ENCODE assay signal across 1 cellular context in the genomic region with DNA sequence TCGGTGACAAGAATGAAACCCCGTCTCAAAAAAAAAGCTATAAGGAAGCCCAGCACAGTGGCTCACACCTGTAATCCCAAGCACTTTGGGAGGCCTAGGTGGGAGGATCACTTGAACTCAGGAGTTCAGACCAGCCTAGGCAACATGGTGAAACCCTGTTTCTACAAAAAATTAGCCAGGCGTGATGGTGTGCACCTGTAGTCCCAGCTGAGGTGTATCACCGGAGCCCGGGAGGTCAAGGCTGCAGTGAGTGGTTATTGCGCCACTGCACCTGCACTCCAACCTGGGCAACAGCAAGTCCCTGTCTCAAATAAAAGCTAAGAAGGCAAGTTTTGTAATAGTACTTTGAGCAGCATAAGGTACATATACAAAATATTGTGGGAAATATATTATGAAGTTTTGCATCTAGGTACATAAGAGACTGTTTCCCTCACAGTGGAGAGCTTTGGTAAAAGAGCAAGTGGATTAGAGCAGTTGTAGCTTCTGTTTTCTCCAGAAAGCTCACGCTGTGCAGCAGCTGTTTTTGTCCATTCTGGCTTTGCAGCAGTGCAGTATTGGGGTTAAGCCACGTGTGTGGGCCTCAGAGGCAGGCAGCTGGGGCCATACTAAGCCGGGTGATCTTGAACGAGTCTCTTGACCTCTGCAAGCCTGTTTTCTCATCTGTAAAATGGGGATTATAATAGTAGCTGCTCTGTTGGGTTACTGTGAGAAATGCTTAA.
TF ChIP-seq lines count a peak whose summit lies in the region.

No MANE protein-coding gene starts in this region.

TF ChIP-seq in HepG2, 621 proteins besides CTCF, POLR2A, EP300 and RAD21 (continues in another document):
- no peak for TF ChIP-seq ZBTB8A (CRISPR knock-in tag; IDR thresholded peaks at IDR 0.05; ENCODE audit: borderline replicate concordance, low read depth)
- TF ChIP-seq ZNF331 (CRISPR knock-in tag; IDR thresholded peaks at IDR 0.05) = no peak
- no peak for TF ChIP-seq HHEX (CRISPR knock-in tag; IDR thresholded peaks at IDR 0.05)
- no peak for TF ChIP-seq NCOA1 (CRISPR knock-in tag; IDR thresholded peaks at IDR 0.05)
- TF ChIP-seq, protein P1, sequence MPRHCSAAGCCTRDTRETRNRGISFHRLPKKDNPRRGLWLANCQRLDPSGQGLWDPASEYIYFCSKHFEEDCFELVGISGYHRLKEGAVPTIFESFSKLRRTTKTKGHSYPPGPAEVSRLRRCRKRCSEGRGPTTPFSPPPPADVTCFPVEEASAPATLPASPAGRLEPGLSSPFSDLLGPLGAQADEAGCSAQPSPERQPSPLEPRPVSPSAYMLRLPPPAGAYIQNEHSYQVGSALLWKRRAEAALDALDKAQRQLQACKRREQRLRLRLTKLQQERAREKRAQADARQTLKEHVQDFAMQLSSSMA (CRISPR knock-in tag; IDR thresholded peaks at IDR 0.05) = 0 out of 2 replicates have a peak, but pooled peaks have one; percentile 34
- TF ChIP-seq, protein P2, sequence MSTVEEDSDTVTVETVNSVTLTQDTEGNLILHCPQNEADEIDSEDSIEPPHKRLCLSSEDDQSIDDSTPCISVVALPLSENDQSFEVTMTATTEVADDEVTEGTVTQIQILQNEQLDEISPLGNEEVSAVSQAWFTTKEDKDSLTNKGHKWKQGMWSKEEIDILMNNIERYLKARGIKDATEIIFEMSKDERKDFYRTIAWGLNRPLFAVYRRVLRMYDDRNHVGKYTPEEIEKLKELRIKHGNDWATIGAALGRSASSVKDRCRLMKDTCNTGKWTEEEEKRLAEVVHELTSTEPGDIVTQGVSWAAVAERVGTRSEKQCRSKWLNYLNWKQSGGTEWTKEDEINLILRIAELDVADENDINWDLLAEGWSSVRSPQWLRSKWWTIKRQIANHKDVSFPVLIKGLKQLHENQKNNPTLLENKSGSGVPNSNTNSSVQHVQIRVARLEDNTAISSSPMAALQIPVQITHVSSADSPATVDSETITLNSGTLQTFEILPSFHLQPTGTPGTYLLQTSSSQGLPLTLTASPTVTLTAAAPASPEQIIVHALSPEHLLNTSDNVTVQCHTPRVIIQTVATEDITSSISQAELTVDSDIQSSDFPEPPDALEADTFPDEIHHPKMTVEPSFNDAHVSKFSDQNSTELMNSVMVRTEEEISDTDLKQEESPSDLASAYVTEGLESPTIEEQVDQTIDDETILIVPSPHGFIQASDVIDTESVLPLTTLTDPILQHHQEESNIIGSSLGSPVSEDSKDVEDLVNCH (CRISPR knock-in tag; IDR thresholded peaks at IDR 0.05) = no peak
- no peak for TF ChIP-seq POLR2AphosphoS5 (IDR thresholded peaks at IDR 0.05; ENCODE audit: low read depth, low read length)
- TF ChIP-seq, protein P3, sequence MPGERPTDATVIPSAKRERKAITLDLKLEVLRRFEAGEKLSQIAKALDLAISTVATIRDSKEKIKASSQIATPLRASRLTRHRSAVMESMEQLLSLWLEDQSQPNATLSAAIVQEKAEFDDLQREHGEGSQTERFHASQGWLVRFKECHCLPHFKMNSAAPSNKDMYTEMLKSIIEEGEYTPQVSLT (CRISPR knock-in tag; IDR thresholded peaks at IDR 0.05; ENCODE audit: borderline replicate concordance, low read depth) = no peak
- TF ChIP-seq ISX (CRISPR knock-in tag; conservative IDR thresholded peaks at IDR 0.05) = no peak
- TF ChIP-seq CEBPB (IDR thresholded peaks at IDR 0.05; ENCODE audit: borderline replicate concordance, low read depth, low read length) = peak; percentile 86
- no peak for TF ChIP-seq FIP1L1 (IDR thresholded peaks at IDR 0.05; ENCODE audit: borderline replicate concordance, insufficient read depth, low read depth, low read length)
- TF ChIP-seq, protein P4, sequence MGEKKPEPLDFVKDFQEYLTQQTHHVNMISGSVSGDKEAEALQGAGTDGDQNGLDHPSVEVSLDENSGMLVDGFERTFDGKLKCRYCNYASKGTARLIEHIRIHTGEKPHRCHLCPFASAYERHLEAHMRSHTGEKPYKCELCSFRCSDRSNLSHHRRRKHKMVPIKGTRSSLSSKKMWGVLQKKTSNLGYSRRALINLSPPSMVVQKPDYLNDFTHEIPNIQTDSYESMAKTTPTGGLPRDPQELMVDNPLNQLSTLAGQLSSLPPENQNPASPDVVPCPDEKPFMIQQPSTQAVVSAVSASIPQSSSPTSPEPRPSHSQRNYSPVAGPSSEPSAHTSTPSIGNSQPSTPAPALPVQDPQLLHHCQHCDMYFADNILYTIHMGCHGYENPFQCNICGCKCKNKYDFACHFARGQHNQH (CRISPR knock-in tag; IDR thresholded peaks at IDR 0.05) = no peak
- no peak for TF ChIP-seq NFIB (CRISPR knock-in tag; IDR thresholded peaks at IDR 0.05; ENCODE audit: borderline replicate concordance)
- TF ChIP-seq, protein P5, sequence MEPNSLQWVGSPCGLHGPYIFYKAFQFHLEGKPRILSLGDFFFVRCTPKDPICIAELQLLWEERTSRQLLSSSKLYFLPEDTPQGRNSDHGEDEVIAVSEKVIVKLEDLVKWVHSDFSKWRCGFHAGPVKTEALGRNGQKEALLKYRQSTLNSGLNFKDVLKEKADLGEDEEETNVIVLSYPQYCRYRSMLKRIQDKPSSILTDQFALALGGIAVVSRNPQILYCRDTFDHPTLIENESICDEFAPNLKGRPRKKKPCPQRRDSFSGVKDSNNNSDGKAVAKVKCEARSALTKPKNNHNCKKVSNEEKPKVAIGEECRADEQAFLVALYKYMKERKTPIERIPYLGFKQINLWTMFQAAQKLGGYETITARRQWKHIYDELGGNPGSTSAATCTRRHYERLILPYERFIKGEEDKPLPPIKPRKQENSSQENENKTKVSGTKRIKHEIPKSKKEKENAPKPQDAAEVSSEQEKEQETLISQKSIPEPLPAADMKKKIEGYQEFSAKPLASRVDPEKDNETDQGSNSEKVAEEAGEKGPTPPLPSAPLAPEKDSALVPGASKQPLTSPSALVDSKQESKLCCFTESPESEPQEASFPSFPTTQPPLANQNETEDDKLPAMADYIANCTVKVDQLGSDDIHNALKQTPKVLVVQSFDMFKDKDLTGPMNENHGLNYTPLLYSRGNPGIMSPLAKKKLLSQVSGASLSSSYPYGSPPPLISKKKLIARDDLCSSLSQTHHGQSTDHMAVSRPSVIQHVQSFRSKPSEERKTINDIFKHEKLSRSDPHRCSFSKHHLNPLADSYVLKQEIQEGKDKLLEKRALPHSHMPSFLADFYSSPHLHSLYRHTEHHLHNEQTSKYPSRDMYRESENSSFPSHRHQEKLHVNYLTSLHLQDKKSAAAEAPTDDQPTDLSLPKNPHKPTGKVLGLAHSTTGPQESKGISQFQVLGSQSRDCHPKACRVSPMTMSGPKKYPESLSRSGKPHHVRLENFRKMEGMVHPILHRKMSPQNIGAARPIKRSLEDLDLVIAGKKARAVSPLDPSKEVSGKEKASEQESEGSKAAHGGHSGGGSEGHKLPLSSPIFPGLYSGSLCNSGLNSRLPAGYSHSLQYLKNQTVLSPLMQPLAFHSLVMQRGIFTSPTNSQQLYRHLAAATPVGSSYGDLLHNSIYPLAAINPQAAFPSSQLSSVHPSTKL (CRISPR knock-in tag; IDR thresholded peaks at IDR 0.05) = peak; percentile 49
- TF ChIP-seq SCMH1 (CRISPR knock-in tag; IDR thresholded peaks at IDR 0.05; ENCODE audit: borderline replicate concordance) = no peak
- no peak for TF ChIP-seq ZNF724P (CRISPR knock-in tag; IDR thresholded peaks at IDR 0.05; ENCODE audit: borderline replicate concordance)
- TF ChIP-seq, protein P6, sequence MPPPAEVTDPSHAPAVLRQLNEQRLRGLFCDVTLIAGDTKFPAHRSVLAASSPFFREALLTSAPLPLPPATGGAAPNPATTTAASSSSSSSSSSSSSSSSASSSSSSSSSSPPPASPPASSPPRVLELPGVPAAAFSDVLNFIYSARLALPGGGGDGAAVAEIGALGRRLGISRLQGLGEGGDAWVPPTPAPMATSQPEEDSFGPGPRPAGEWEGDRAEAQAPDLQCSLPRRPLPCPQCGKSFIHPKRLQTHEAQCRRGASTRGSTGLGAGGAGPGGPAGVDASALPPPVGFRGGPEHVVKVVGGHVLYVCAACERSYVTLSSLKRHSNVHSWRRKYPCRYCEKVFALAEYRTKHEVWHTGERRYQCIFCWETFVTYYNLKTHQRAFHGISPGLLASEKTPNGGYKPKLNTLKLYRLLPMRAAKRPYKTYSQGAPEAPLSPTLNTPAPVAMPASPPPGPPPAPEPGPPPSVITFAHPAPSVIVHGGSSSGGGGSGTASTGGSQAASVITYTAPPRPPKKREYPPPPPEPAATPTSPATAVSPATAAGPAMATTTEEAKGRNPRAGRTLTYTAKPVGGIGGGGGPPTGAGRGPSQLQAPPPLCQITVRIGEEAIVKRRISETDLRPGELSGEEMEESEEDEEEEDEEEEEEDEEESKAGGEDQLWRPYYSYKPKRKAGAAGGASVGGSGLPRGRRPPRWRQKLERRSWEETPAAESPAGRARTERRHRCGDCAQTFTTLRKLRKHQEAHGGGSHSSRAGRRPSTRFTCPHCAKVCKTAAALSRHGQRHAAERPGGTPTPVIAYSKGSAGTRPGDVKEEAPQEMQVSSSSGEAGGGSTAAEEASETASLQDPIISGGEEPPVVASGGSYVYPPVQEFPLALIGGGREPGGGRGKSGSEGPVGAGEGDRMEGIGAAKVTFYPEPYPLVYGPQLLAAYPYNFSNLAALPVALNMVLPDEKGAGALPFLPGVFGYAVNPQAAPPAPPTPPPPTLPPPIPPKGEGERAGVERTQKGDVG (CRISPR knock-in tag; IDR thresholded peaks at IDR 0.05; ENCODE audit: borderline replicate concordance) = no peak
- TF ChIP-seq ZNF333 (CRISPR knock-in tag; IDR thresholded peaks at IDR 0.05; ENCODE audit: borderline replicate concordance) = no peak
- TF ChIP-seq SALL1 (CRISPR knock-in tag; IDR thresholded peaks at IDR 0.05) = peak; percentile 47; the same call in 1 of the 2 replicates
- TF ChIP-seq MYC (CRISPR knock-in tag; IDR thresholded peaks at IDR 0.05; ENCODE audit: borderline replicate concordance) = no peak
- TF ChIP-seq NR2F6 (IDR thresholded peaks at IDR 0.05) = peak; percentile 79
- peak; percentile 91 for TF ChIP-seq NR2F6 (CRISPR knock-in tag; IDR thresholded peaks at IDR 0.05)
- no peak for TF ChIP-seq TSC22D2 (CRISPR knock-in tag; IDR thresholded peaks at IDR 0.05; ENCODE audit: borderline replicate concordance)
- TF ChIP-seq HDAC1 (CRISPR knock-in tag; IDR thresholded peaks at IDR 0.05) = peak; percentile 40; the same call in 1 of the 2 replicates
- 0 out of 2 replicates have a peak, but pooled peaks have one; percentile 25 for TF ChIP-seq ZBTB38 (CRISPR knock-in tag; IDR thresholded peaks at IDR 0.05)
- TF ChIP-seq ZKSCAN8 (CRISPR knock-in tag; IDR thresholded peaks at IDR 0.05; ENCODE audit: borderline replicate concordance) = no peak
- TF ChIP-seq ZNF430 (CRISPR knock-in tag; IDR thresholded peaks at IDR 0.05) = no peak
- peak; percentile 84 for TF ChIP-seq CEBPG (CRISPR knock-in tag; IDR thresholded peaks at IDR 0.05)
- no peak for TF ChIP-seq CCDC6 (CRISPR knock-in tag; IDR thresholded peaks at IDR 0.05)
- no peak for TF ChIP-seq NKX3-1 (CRISPR knock-in tag; IDR thresholded peaks at IDR 0.05)
- TF ChIP-seq ZNF253 (CRISPR knock-in tag; IDR thresholded peaks at IDR 0.05; ENCODE audit: borderline replicate concordance) = no peak
- no peak for TF ChIP-seq RCOR2 (CRISPR knock-in tag; IDR thresholded peaks at IDR 0.05)
- TF ChIP-seq ZNF296 (CRISPR knock-in tag; conservative IDR thresholded peaks at IDR 0.05) = no peak
- TF ChIP-seq NFATC3 (CRISPR knock-in tag; IDR thresholded peaks at IDR 0.05) = no peak
- no peak for TF ChIP-seq FOXO1 (CRISPR knock-in tag; IDR thresholded peaks at IDR 0.05)
- no peak for TF ChIP-seq BRCA1 (CRISPR knock-in tag; IDR thresholded peaks at IDR 0.05)
- TF ChIP-seq ZNF546 (CRISPR knock-in tag; conservative IDR thresholded peaks at IDR 0.05) = no peak
- no peak for TF ChIP-seq EED (CRISPR knock-in tag; IDR thresholded peaks at IDR 0.05)
- TF ChIP-seq ESRRA (CRISPR knock-in tag; IDR thresholded peaks at IDR 0.05; ENCODE audit: low read depth) = no peak
- TF ChIP-seq ZNF768 (CRISPR knock-in tag; IDR thresholded peaks at IDR 0.05) = no peak
- TF ChIP-seq, protein P7, sequence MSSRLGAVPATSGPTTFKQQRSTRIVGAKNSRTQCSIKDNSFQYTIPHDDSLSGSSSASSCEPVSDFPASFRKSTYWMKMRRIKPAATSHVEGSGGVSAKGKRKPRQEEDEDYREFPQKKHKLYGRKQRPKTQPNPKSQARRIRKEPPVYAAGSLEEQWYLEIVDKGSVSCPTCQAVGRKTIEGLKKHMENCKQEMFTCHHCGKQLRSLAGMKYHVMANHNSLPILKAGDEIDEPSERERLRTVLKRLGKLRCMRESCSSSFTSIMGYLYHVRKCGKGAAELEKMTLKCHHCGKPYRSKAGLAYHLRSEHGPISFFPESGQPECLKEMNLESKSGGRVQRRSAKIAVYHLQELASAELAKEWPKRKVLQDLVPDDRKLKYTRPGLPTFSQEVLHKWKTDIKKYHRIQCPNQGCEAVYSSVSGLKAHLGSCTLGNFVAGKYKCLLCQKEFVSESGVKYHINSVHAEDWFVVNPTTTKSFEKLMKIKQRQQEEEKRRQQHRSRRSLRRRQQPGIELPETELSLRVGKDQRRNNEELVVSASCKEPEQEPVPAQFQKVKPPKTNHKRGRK (CRISPR knock-in tag; IDR thresholded peaks at IDR 0.05) = no peak
- TF ChIP-seq ZNF317 (CRISPR knock-in tag; IDR thresholded peaks at IDR 0.05) = no peak
- TF ChIP-seq CENPX (CRISPR knock-in tag; IDR thresholded peaks at IDR 0.05) = no peak
- TF ChIP-seq, protein P8, sequence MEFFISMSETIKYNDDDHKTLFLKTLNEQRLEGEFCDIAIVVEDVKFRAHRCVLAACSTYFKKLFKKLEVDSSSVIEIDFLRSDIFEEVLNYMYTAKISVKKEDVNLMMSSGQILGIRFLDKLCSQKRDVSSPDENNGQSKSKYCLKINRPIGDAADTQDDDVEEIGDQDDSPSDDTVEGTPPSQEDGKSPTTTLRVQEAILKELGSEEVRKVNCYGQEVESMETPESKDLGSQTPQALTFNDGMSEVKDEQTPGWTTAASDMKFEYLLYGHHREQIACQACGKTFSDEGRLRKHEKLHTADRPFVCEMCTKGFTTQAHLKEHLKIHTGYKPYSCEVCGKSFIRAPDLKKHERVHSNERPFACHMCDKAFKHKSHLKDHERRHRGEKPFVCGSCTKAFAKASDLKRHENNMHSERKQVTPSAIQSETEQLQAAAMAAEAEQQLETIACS (CRISPR knock-in tag; IDR thresholded peaks at IDR 0.05) = no peak
- no peak for TF ChIP-seq ELF3 (CRISPR knock-in tag; IDR thresholded peaks at IDR 0.05)
- TF ChIP-seq ZNF160 (CRISPR knock-in tag; IDR thresholded peaks at IDR 0.05) = no peak
- TF ChIP-seq ZNF34 (CRISPR knock-in tag; IDR thresholded peaks at IDR 0.05; ENCODE audit: borderline replicate concordance) = no peak
- no peak for TF ChIP-seq BRD4 (CRISPR knock-in tag; IDR thresholded peaks at IDR 0.05)
- no peak for TF ChIP-seq NR3C1 (CRISPR knock-in tag; IDR thresholded peaks at IDR 0.05)
- TF ChIP-seq, protein P9, sequence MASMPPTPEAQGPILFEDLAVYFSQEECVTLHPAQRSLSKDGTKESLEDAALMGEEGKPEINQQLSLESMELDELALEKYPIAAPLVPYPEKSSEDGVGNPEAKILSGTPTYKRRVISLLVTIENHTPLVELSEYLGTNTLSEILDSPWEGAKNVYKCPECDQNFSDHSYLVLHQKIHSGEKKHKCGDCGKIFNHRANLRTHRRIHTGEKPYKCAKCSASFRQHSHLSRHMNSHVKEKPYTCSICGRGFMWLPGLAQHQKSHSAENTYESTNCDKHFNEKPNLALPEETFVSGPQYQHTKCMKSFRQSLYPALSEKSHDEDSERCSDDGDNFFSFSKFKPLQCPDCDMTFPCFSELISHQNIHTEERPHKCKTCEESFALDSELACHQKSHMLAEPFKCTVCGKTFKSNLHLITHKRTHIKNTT (CRISPR knock-in tag; IDR thresholded peaks at IDR 0.05) = no peak
- TF ChIP-seq GLI4 (CRISPR knock-in tag; IDR thresholded peaks at IDR 0.05; ENCODE audit: borderline replicate concordance) = no peak
- no peak for TF ChIP-seq SMARCE1 (IDR thresholded peaks at IDR 0.05; ENCODE audit: borderline replicate concordance)
- no peak for TF ChIP-seq ZFP41 (CRISPR knock-in tag; IDR thresholded peaks at IDR 0.05; ENCODE audit: borderline replicate concordance)
